In the genomic region with DNA sequence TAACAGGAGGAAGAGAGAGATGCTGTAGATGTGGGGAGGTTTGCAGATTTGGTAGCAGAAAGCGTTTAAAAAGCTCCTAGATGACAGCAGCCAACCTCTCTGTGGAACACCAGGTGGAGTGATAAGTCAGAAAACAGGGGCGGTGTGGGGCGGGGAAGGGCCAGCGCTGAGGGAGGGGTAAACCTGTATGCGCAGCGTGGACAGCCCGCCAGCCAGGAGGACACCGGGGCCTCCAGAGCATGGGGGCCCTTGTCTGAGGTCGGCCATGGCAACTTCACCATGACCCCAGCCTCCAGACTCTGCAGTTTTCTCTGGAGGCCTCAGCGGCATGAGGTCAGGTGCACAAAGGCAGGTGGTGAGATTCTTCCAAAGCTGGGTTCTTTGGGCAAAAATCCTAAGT, we compare ENCODE assay signal across 16 cellular contexts.
"Had no signal": no experiment of that assay in that cellular context is flagged by ENCODE, and none has a peak within 500 bp of the region (broad histone marks: within the 10 kb centered on the region; RNA-seq: fewer than 3 reads in every experiment).

No MANE protein-coding gene starts in this region.

- ATAC-seq: activated CD8-positive, alpha-beta T cell treated with anti-CD3 and anti-CD28 coated beads, Interleukin-2, amount 10 ng/mL, durations not matched to agents 7 days and 5 days; foreskin keratinocyte; left colon had no signal

- H3K4me3 Mint-ChIP-seq: activated CD8-positive, alpha-beta T cell treated with anti-CD3 and anti-CD28 coated beads, Interleukin-2, amount 10 ng/mL, durations not matched to agents 7 days and 5 days; activated naive CD8-positive, alpha-beta T cell; neural progenitor cell; stimulated activated naive CD8-positive, alpha-beta T cell treated with anti-CD3 and anti-CD28 coated beads, Interleukin-15, Interleukin-2, amounts not matched to agents 100 ng/mL and 50 ng/mL, for 24 hours had no signal

- H3K9me3 ChIP-seq: ovary, SJCRH30, suprapubic skin had no signal

- H3K36me3 ChIP-seq: neural progenitor cell, ovary, SJCRH30, suprapubic skin had no signal

- H3K4me1 ChIP-seq: foreskin keratinocyte, neural progenitor cell, SJCRH30, suprapubic skin had no signal

- H3K9me3 Mint-ChIP-seq: stimulated activated naive CD8-positive, alpha-beta T cell treated with anti-CD3 and anti-CD28 coated beads, Interleukin-15, Interleukin-2, amounts not matched to agents 100 ng/mL and 50 ng/mL, for 24 hours had no signal

- H3K36me3 Mint-ChIP-seq: activated naive CD8-positive, alpha-beta T cell had no signal

- DNase-seq: activated CD4-positive, alpha-beta T cell treated with anti-CD3 and anti-CD28 coated beads for 48 hours; activated CD4-positive, CD25-positive, alpha-beta regulatory T cell; activated CD8-positive, alpha-beta T cell treated with anti-CD3 and anti-CD28 coated beads, Interleukin-2, amount 10 ng/mL, durations not matched to agents 7 days and 5 days; foreskin keratinocyte; left colon; ovary; SJCRH30; stimulated activated CD4-positive, alpha-beta T cell treated with anti-CD3 and anti-CD28 coated beads, Interleukin-1b, Interleukin-23, amount 100 ng/mL, for 48 hours; T1000; trophoblast cell had no signal

- H3K27me3 ChIP-seq: foreskin keratinocyte, hepatocyte, neural progenitor cell, ovary had no signal

- H3K9ac ChIP-seq: neural progenitor cell had no signal

- H3K27ac ChIP-seq: dorsolateral prefrontal cortex, foreskin keratinocyte, hepatocyte, neural progenitor cell, ovary, SJCRH30, suprapubic skin had no signal

- H3K4me3 ChIP-seq: dorsolateral prefrontal cortex, hepatocyte, neural progenitor cell, ovary, SJCRH30, suprapubic skin had no signal

- H3K27ac Mint-ChIP-seq: activated CD8-positive, alpha-beta T cell treated with anti-CD3 and anti-CD28 coated beads, Interleukin-2, amount 10 ng/mL, durations not matched to agents 7 days and 5 days; activated naive CD8-positive, alpha-beta T cell; neural progenitor cell; stimulated activated naive CD8-positive, alpha-beta T cell treated with anti-CD3 and anti-CD28 coated beads, Interleukin-15, Interleukin-2, amounts not matched to agents 100 ng/mL and 50 ng/mL, for 24 hours had no signal
